In genomic region chr7:155644178-155644970, GRCh38 we compare ENCODE assay signal across 8 cellular contexts. TPM values are rescaled to one million over a fixed set of nuclear protein-coding genes. Genes with fewer than 3 reads are reported as not detected.
DNase-seq lines count a peak whose midpoint lies in the region; TF ChIP-seq lines count a peak whose summit lies in the region.

A gene with protein sequence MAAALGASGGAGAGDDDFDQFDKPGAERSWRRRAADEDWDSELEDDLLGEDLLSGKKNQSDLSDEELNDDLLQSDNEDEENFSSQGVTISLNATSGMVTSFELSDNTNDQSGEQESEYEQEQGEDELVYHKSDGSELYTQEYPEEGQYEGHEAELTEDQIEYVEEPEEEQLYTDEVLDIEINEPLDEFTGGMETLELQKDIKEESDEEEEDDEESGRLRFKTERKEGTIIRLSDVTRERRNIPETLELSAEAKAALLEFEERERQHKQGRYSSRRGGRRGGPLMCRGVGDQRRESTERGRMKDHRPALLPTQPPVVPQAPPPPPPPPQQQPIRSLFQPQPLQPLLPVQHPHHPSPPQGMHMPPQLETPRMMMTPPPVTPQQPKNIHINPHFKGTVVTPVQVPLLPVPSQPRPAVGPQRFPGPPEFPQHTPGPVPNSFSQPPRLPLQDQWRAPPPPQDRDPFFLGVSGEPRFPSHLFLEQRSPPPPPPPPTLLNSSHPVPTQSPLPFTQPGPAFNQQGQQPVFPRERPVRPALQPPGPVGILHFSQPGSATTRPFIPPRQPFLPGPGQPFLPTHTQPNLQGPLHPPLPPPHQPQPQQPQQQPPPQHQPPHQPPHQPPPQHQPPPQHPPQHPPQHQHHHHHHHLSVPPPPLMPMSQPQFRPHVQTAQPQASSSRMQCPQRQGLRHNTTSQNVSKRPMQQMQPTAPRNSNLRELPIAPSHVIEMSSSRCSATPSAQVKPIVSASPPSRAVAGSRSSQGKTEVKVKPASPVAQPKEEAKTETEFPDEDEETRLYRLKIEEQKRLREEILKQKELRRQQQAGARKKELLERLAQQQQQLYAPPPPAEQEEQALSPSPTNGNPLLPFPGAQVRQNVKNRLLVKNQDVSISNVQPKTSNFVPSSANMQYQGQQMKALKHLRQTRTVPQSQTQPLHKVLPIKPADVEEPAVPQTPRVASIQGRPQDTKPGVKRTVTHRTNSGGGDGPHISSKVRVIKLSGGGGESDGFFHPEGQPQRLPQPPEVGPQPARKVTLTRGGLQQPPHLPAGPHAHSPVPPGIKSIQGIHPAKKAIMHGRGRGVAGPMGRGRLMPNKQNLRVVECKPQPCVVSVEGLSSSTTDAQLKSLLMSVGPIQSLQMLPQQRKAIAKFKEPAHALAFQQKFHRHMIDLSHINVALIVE (plus strand): TSS chr7:155644661. CDS start chr7:155644877, 216 bp downstream.

- H3K27me3 Mint-ChIP-seq in nephron progenitor cell (ENCODE audit: low read depth, poor library complexity) = peaks cover 15% of the 10 kb centered on the region
- H3K27me3 Mint-ChIP-seq in stimulated activated naive CD8-positive, alpha-beta T cell treated with anti-CD3 and anti-CD28 coated beads, Interleukin-15, Interleukin-2, amounts not matched to agents 100 ng/mL and 50 ng/mL, for 24 hours = no peaks in the 10 kb centered on the region

- TF ChIP-seq CTCF in LNCaP clone FGC (IDR thresholded peaks at IDR 0.05; ENCODE audit: control insufficient read depth, extremely low read depth, insufficient read depth) = no peak
- TF ChIP-seq CTCF in nephron progenitor cell (IDR thresholded peaks at IDR 0.05) = no peak

- H3K4me3 ChIP-seq in LNCaP clone FGC (ENCODE audit: low read depth, low read length) = peak within 1 kb of the TSS; percentile 96

- H3K27ac Mint-ChIP-seq in nephron progenitor cell = peak within 1 kb of the TSS; percentile 100
- peak within 1 kb of the TSS; percentile 99 for H3K27ac Mint-ChIP-seq in stimulated activated naive CD8-positive, alpha-beta T cell treated with anti-CD3 and anti-CD28 coated beads, Interleukin-15, Interleukin-2, amounts not matched to agents 100 ng/mL and 50 ng/mL, for 24 hours

- DNase-seq in ELF-1 (ENCODE audit: low read depth, low spot score) (peak; percentile 91), H4 (ENCODE audit: low spot score) (peak; percentile 80), LNCaP clone FGC (ENCODE audit: low read depth) (peak; percentile 57), SHP77 (lab: John Stamatoyannopoulos, UW) (peak; percentile 52 to 76), fibroblast of the conjunctiva (ENCODE audit: low read depth) (peak; percentile 68), nephron progenitor cell (peak; percentile 78)
- DNase-seq in activated effector memory CD4-positive, alpha-beta T cell treated with Interleukin-2 at 50 U/mL for 16 hours = peak; percentile 76

- H3K9me3 Mint-ChIP-seq in nephron progenitor cell = peaks cover 83% of the 10 kb centered on the region
- H3K9me3 Mint-ChIP-seq in stimulated activated naive CD8-positive, alpha-beta T cell treated with anti-CD3 and anti-CD28 coated beads, Interleukin-15, Interleukin-2, amounts not matched to agents 100 ng/mL and 50 ng/mL, for 24 hours = peaks cover 10% of the 10 kb centered on the region

- H3K36me3 Mint-ChIP-seq in nephron progenitor cell (ENCODE audit: low read depth) = peaks cover 93% of the 10 kb centered on the region
- H3K36me3 Mint-ChIP-seq in stimulated activated naive CD8-positive, alpha-beta T cell treated with anti-CD3 and anti-CD28 coated beads, Interleukin-15, Interleukin-2, amounts not matched to agents 100 ng/mL and 50 ng/mL, for 24 hours (ENCODE audit: low read depth) = peaks cover 65% of the 10 kb centered on the region

- peaks cover 29% of the 10 kb centered on the region for H3K4me1 Mint-ChIP-seq in nephron progenitor cell
- H3K4me1 Mint-ChIP-seq in stimulated activated naive CD8-positive, alpha-beta T cell treated with anti-CD3 and anti-CD28 coated beads, Interleukin-15, Interleukin-2, amounts not matched to agents 100 ng/mL and 50 ng/mL, for 24 hours (ENCODE audit: low read depth) = peaks cover 51% of the 10 kb centered on the region

- peak within 1 kb of the TSS; percentile 100 for H3K4me3 Mint-ChIP-seq in nephron progenitor cell
- H3K4me3 Mint-ChIP-seq in stimulated activated naive CD8-positive, alpha-beta T cell treated with anti-CD3 and anti-CD28 coated beads, Interleukin-15, Interleukin-2, amounts not matched to agents 100 ng/mL and 50 ng/mL, for 24 hours = peak within 1 kb of the TSS; percentile 93

RNA-seq across cellular contexts. Expression of the gene that starts here (rescaled TPM):
- total RNA-seq in H4 (2014; rRNA removed; shearing (Covaris generic)) = 6.8 and 10.6 TPM in 2 replicates

Comparison
In these comparisons a context has a peak if more than half of its experiments do, and no peak if none do; other contexts are left out.
1. Peak in every context shown above with its lines: DNase-seq and H3K4me3 ChIP-seq.